ENCODE assay signal across 26 cellular contexts in genomic region chr10:112961609-112962008, GRCh38. TPM values are rescaled to one million over a fixed set of nuclear protein-coding genes. Genes with fewer than 3 reads are reported as not detected.
DNase-seq lines count a peak whose midpoint lies in the region; ATAC-seq and TF ChIP-seq lines count a peak whose summit lies in the region.
"Had no signal": no experiment of that assay in that cellular context is flagged by ENCODE, and none has a peak within 500 bp of the region (broad histone marks: within the 10 kb centered on the region; RNA-seq: fewer than 3 reads in every experiment).

No MANE protein-coding gene starts in this region.

- in situ Hi-C loops in transverse colon (cut with MboI; ENCODE audit: low pct_ligation_motif_present in 1 of 4, low pct_unique_long_range_greater_than_20kb in 1 of 4, low sequenced_read_pairs in 3 of 4) = loop anchor here in 2 of 4 donors (25.0 kb wide), 2 partner anchors 126 to 426 kb away; no protein-coding TSS in a partner anchor

- no peaks in the 10 kb centered on the region for H3K27me3 Mint-ChIP-seq in chondrocyte (ENCODE audit: low read depth)
- H3K27me3 Mint-ChIP-seq in mesothelial cell of epicardium (ENCODE audit: low read depth) = no peaks in the 10 kb centered on the region

- CTCF ChIA-PET in HCT116 (lab: Charles Lee) = interaction anchor here (1.0 kb wide), 1 partner anchor 123 kb away, joined by 4 read pairs; no protein-coding TSS in a partner anchor

- peak overlapping the region; percentile 21; the same call in 1 of the 2 replicates for H3K4me2 ChIP-seq in HCT116 (ENCODE audit: low read length)

- H3K79me2 ChIP-seq in HCT116 (ENCODE audit: insufficient read depth, low read length) = peaks cover 100% of the 10 kb centered on the region

- H3K9me3 ChIP-seq in HCT116 (ENCODE audit: control insufficient read depth in 1 of 2, insufficient read depth in 1 of 2, low read depth in 1 of 2, low read length in 2 of 2) (no peaks in the 10 kb centered on the region), transverse colon (no peaks in the 10 kb centered on the region)
- H3K9me3 ChIP-seq: body of pancreas, neutrophil, testis had no signal

- 32 to 41% methylated on average over 8 of the region's 8 CpGs for WGBS in transverse colon (ENCODE audit: low coverage in 1 of 2), 2 donors

- H3K36me3 ChIP-seq in HCT116 (ENCODE audit: control insufficient read depth in 1 of 2, insufficient read depth in 2 of 2, low read length in 2 of 2) (peaks cover 24 to 63% of the 10 kb centered on the region in 2 experiments), transverse colon (no peaks in the 10 kb centered on the region)
- H3K36me3 ChIP-seq: neutrophil had no signal

- POLR2A ChIA-PET in HCT116 (lab: Charles Lee) = interaction anchor here (0.6 to 0.7 kb wide), 2 partner anchors 57 to 782 kb away, joined by 3 to 5 read pairs; no protein-coding TSS in a partner anchor

- H2AFZ ChIP-seq in HCT116 (ENCODE audit: low read depth, low read length, poor library complexity, severe bottlenecking) = no peak overlapping the region

- H3K27me3 ChIP-seq in HCT116 (ENCODE audit: insufficient read depth, low read length) (no peaks in the 10 kb centered on the region), transverse colon (no peaks in the 10 kb centered on the region)
- H3K27me3 ChIP-seq: body of pancreas, neutrophil, testis had no signal

- no peak overlapping the region for H3K9ac ChIP-seq in HCT116 (ENCODE audit: low read length)

- H3K4me3 Mint-ChIP-seq in chondrocyte (ENCODE audit: unreplicated experiment) (no peak overlapping the region), mesothelial cell of epicardium (no peak overlapping the region)
- H3K4me3 Mint-ChIP-seq: activated CD8-positive, alpha-beta memory T cell treated with anti-CD3 and anti-CD28 coated beads, Interleukin-2, amount 10 ng/mL, durations not matched to agents 7 days and 5 days; activated naive CD8-positive, alpha-beta T cell treated with anti-CD3 and anti-CD28 coated beads, Interleukin-2, amount 10 ng/mL, durations not matched to agents 7 days and 5 days; HFFc6; stimulated activated memory B cell treated with anti-CD40 and anti-IgM and Interleukin-4, amounts not matched to agents 10 μg/mL and 1 μg/mL and 100 μg/mL, for 72 hours had no signal

- H3K27ac ChIP-seq in HCT116 (ENCODE audit: low read depth, low read length) (peak overlapping the region; percentile 9; the same call in 1 of the 2 replicates), transverse colon (peak overlapping the region; percentile 56 to 64 (median 58))
- H3K27ac ChIP-seq: body of pancreas, coronary artery, neutrophil, testis had no signal

- TF ChIP-seq EP300 in transverse colon (IDR thresholded peaks at IDR 0.05; ENCODE audit: low read depth) = no peak

- H3K4me1 ChIP-seq in HCT116 (ENCODE audit: control insufficient read depth in 1 of 2, insufficient read depth in 2 of 2, low read length in 2 of 2) = peaks cover 93 to 97% of the 10 kb centered on the region in 2 experiments
- peaks cover 26 to 81% (median 47%) of the 10 kb centered on the region in 4 donors for H3K4me1 ChIP-seq in transverse colon

- H3K9me2 ChIP-seq in HCT116 (ENCODE audit: insufficient read depth) = no peaks in the 10 kb centered on the region

- TF ChIP-seq RAD21 in HCT116 (IDR thresholded peaks at IDR 0.05; ENCODE audit: low read depth) = no peak

- RAD21 ChIA-PET in HCT116 (lab: Charles Lee; ENCODE audit: low non-redundant PET in 1 of 2, low total read pairs in 2 of 2, uncharacterized antibody in 2 of 2, unreplicated experiment in 2 of 2) = no interaction called here

- BruUV-seq in HCT116 (replicated peaks; lab: Mats Ljungman, UMichigan) = no TSS peak

- H3K9me3 Mint-ChIP-seq in chondrocyte (ENCODE audit: low read depth) (no peaks in the 10 kb centered on the region), mesothelial cell of epicardium (no peaks in the 10 kb centered on the region)
- H3K9me3 Mint-ChIP-seq: activated naive CD8-positive, alpha-beta T cell treated with anti-CD3 and anti-CD28 coated beads, Interleukin-2, amount 10 ng/mL, durations not matched to agents 7 days and 5 days; HFFc6 had no signal

- peak overlapping the region; percentile 22 for H3K27ac Mint-ChIP-seq in chondrocyte (ENCODE audit: unreplicated experiment)
- H3K27ac Mint-ChIP-seq in mesothelial cell of epicardium = peak overlapping the region; percentile 60
- H3K27ac Mint-ChIP-seq: activated CD8-positive, alpha-beta memory T cell treated with anti-CD3 and anti-CD28 coated beads, Interleukin-2, amount 10 ng/mL, durations not matched to agents 7 days and 5 days; activated naive CD8-positive, alpha-beta T cell treated with anti-CD3 and anti-CD28 coated beads, Interleukin-2, amount 10 ng/mL, durations not matched to agents 7 days and 5 days; HFFc6; stimulated activated memory B cell treated with anti-CD40 and anti-IgM and Interleukin-4, amounts not matched to agents 10 μg/mL and 1 μg/mL and 100 μg/mL, for 72 hours had no signal

- H3K36me3 Mint-ChIP-seq in chondrocyte (ENCODE audit: low read depth) (peaks cover 7% of the 10 kb centered on the region), mesothelial cell of epicardium (peaks cover 14% of the 10 kb centered on the region)
- H3K36me3 Mint-ChIP-seq: activated CD8-positive, alpha-beta memory T cell treated with anti-CD3 and anti-CD28 coated beads, Interleukin-2, amount 10 ng/mL, durations not matched to agents 7 days and 5 days; activated naive CD8-positive, alpha-beta T cell treated with anti-CD3 and anti-CD28 coated beads, Interleukin-2, amount 10 ng/mL, durations not matched to agents 7 days and 5 days; stimulated activated memory B cell treated with anti-CD40 and anti-IgM and Interleukin-4, amounts not matched to agents 10 μg/mL and 1 μg/mL and 100 μg/mL, for 72 hours had no signal

- no peak for TF ChIP-seq POLR2A in HCT116 (IDR thresholded peaks at IDR 0.05; ENCODE audit: borderline replicate concordance, extremely low read depth, insufficient read depth, insufficient read length)
- no peak for TF ChIP-seq POLR2A in transverse colon (IDR thresholded peaks at IDR 0.05)

- no peak for ATAC-seq in HCT116
- ATAC-seq in HG02623 (IDR thresholded peaks at IDR 0.05; ENCODE audit: unreplicated experiment) = no peak
- no peak for ATAC-seq in HG02852 (IDR thresholded peaks at IDR 0.05; ENCODE audit: unreplicated experiment)
- ATAC-seq: activated CD8-positive, alpha-beta memory T cell treated with anti-CD3 and anti-CD28 coated beads, Interleukin-2, amount 10 ng/mL, durations not matched to agents 7 days and 5 days; body of pancreas; GM12878; left lobe of liver; stimulated activated memory B cell treated with anti-CD40 and anti-IgM and Interleukin-4, amounts not matched to agents 10 μg/mL and 1 μg/mL and 100 μg/mL, for 72 hours had no signal

- peaks cover 89% of the 10 kb centered on the region for H3K4me1 Mint-ChIP-seq in chondrocyte (ENCODE audit: low read depth)
- peaks cover 79% of the 10 kb centered on the region for H3K4me1 Mint-ChIP-seq in mesothelial cell of epicardium
- H3K4me1 Mint-ChIP-seq: activated CD8-positive, alpha-beta memory T cell treated with anti-CD3 and anti-CD28 coated beads, Interleukin-2, amount 10 ng/mL, durations not matched to agents 7 days and 5 days; activated naive CD8-positive, alpha-beta T cell treated with anti-CD3 and anti-CD28 coated beads, Interleukin-2, amount 10 ng/mL, durations not matched to agents 7 days and 5 days; stimulated activated memory B cell treated with anti-CD40 and anti-IgM and Interleukin-4, amounts not matched to agents 10 μg/mL and 1 μg/mL and 100 μg/mL, for 72 hours had no signal

- DNase-seq in HCT116 (ENCODE audit: low read depth, low spot score) = no peak
- DNase-seq in chondrocyte (ENCODE audit: low spot score) = no peak
- DNase-seq in mesothelial cell of epicardium (ENCODE audit: low spot score in 2 of 2, unreplicated experiment in 2 of 2) = no peak
- DNase-seq in transverse colon = peak; percentile 36
- DNase-seq in iPS-NIHi7 (ENCODE audit: extremely low spot score) = no peak
- DNase-seq: activated CD4-positive, alpha-beta T cell treated with anti-CD3 and anti-CD28 coated beads for 4 hours; activated CD8-positive, alpha-beta memory T cell treated with anti-CD3 and anti-CD28 coated beads, Interleukin-2, amount 10 ng/mL, durations not matched to agents 7 days and 5 days; activated naive CD8-positive, alpha-beta T cell treated with anti-CD3 and anti-CD28 coated beads, Interleukin-2, amount 10 ng/mL, durations not matched to agents 7 days and 5 days; body of pancreas; DMS79; HFFc6; NCI-H1092; NCI-H2029; NCI-H2227 treated with DMSO at 0.1 percent for 48 hours; NCI-H774; OCI-M1; SIG-M5; small intestine; testis had no signal

- intact Hi-C loops in HCT116 (cut with micrococcal nuclease) (no loop called here), transverse colon (cut with DNase I; ENCODE audit: low total_unique reads) (no loop called here)

- H3K4me3 ChIP-seq in HCT116 (replicated peaks in 1 of 2; ENCODE audit: low read depth in 1 of 2, low read length in 2 of 2) = no peak overlapping the region
- H3K4me3 ChIP-seq in transverse colon = no peak overlapping the region
- H3K4me3 ChIP-seq: body of pancreas, coronary artery, GM12878, testis had no signal

- peaks cover 17% of the 10 kb centered on the region for H4K20me1 ChIP-seq in HCT116 (ENCODE audit: insufficient read depth)

- TF ChIP-seq CTCF in HCT116 (IDR thresholded peaks at IDR 0.05 in 2 of 3, conservative IDR thresholded peaks at IDR 0.05 in 1 of 3; ENCODE audit: borderline replicate concordance in 1 of 3, insufficient read depth in 1 of 3, low read depth in 2 of 3, low read length in 2 of 3) (no peak), chondrocyte (IDR thresholded peaks at IDR 0.05) (no peak), mesothelial cell of epicardium (IDR thresholded peaks at IDR 0.05; ENCODE audit: unreplicated experiment) (no peak), transverse colon (IDR thresholded peaks at IDR 0.05) (no peak)

TF ChIP-seq in HCT116, 20 proteins besides CTCF, POLR2A, EP300 and RAD21 (continues in another document):
- TF ChIP-seq CBX3 (IDR thresholded peaks at IDR 0.05; ENCODE audit: low read depth) (no peak), MAX (IDR thresholded peaks at IDR 0.05) (no peak), FOSL1 (IDR thresholded peaks at IDR 0.05; ENCODE audit: low read depth) (no peak)

RNA-seq across cellular contexts. Expression of gene TCF7L2, which starts 11.6 kb away (rescaled TPM):
- total RNA-seq in HCT116 (2021; ENCODE audit: unreplicated experiment) (164 TPM), chondrocyte (30.9 to 42.3 TPM (median 34.4 TPM) in 3 replicates), mesothelial cell of epicardium (76.4 to 84.0 TPM (median 78.0 TPM) in 3 replicates), transverse colon (100 to 1,000 TPM in 3 of 4 donors, 10 to 100 TPM in 1; 84.6 to 249 (median 137) TPM)
- polyA plus RNA-seq in HCT116 (2012) = 120 and 126 TPM in 2 replicates
